14 cellular contexts compared by ENCODE assay signal in the genomic region with DNA sequence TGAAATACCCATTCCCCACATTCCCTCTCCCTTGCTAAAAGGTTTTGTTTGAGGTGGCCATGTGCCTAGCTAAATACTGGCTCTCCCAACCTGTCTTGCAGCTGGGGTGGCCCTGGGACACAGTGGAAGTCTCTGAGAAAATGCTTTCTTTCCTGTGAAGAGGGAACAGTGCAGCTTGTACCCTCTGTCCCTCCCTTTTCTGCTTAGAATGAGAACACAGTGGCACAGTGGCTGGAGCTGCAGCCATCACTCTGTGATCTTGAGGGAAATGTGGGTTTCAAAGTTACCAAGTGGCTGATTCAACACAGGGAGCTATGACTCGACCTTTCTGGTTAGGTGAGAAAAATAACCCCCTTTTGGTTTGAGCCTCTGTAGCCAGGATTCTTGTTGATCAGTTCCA.
A peak's percentile ranks its signal among the peaks of the same experiment; 100 is the strongest.
DNase-seq lines count a peak whose midpoint lies in the region; ATAC-seq and TF ChIP-seq lines count a peak whose summit lies in the region.
"Had no signal": no experiment of that assay in that cellular context is flagged by ENCODE, and none has a peak within 500 bp of the region (broad histone marks: within the 10 kb centered on the region; RNA-seq: fewer than 3 reads in every experiment).

No MANE protein-coding gene starts in this region.

- no peaks in the 10 kb centered on the region for H3K9me3 ChIP-seq in colonic mucosa

- no peak overlapping the region for H3K4me3 ChIP-seq in colonic mucosa
- H3K4me3 ChIP-seq: skin epidermis had no signal

- peak overlapping the region; percentile 99 for H3K27ac Mint-ChIP-seq in activated CD4-positive, alpha-beta memory T cell treated with anti-CD3 and anti-CD28 coated beads, Interleukin-2, amount 10 ng/mL, durations not matched to agents 7 days and 5 days
- peak overlapping the region; percentile 94 to 95 for H3K27ac Mint-ChIP-seq in natural killer cell
- peak overlapping the region in 5 of 10 donors; percentile 32 to 82 (median 39) for H3K27ac Mint-ChIP-seq in naive thymus-derived CD8-positive, alpha-beta T cell
- H3K27ac Mint-ChIP-seq: B cell had no signal

- H3K36me3 ChIP-seq in colonic mucosa, result no peaks in the 10 kb centered on the region

- peak overlapping the region; percentile 22 for H3K4me3 Mint-ChIP-seq in activated CD4-positive, alpha-beta memory T cell treated with anti-CD3 and anti-CD28 coated beads, Interleukin-2, amount 10 ng/mL, durations not matched to agents 7 days and 5 days
- H3K4me3 Mint-ChIP-seq in natural killer cell, result peak overlapping the region; percentile 77
- H3K4me3 Mint-ChIP-seq in naive thymus-derived CD8-positive, alpha-beta T cell, result peak overlapping the region in 4 of 10 donors; percentile 15 to 49 (median 22)
- H3K4me3 Mint-ChIP-seq: B cell, type B pancreatic cell had no signal

- no peak for TF ChIP-seq CTCF in natural killer cell (IDR thresholded peaks at IDR 0.05)
- no peak for TF ChIP-seq CTCF in colonic mucosa (IDR thresholded peaks at IDR 0.05)

- peak; percentile 39 to 59 (median 57) for ATAC-seq in natural killer cell
- ATAC-seq in naive thymus-derived CD8-positive, alpha-beta T cell, result no peak

- DNase-seq in stimulated activated CD4-positive, alpha-beta T cell treated with anti-CD3 and anti-CD28 coated beads, Interleukin-15, amount 100 ng/mL, for 24 hours, result peak; percentile 59
- DNase-seq in stimulated activated CD4-positive, alpha-beta T cell treated with anti-CD3 and anti-CD28 coated beads, Interleukin-12 subunit alpha, Interleukin-12 subunit beta, amount 100 ng/mL, for 4 hours, result no peak
- peak; percentile 71 for DNase-seq in activated CD4-positive, alpha-beta memory T cell treated with anti-CD3 and anti-CD28 coated beads, Interleukin-2, amount 10 ng/mL, durations not matched to agents 7 days and 5 days
- no peak for DNase-seq in natural killer cell
- DNase-seq in naive thymus-derived CD8-positive, alpha-beta T cell, result no peak
- no peak for DNase-seq in colonic mucosa
- DNase-seq in NCI-H1105 treated with DMSO at 0.1 percent for 48 hours (lab: John Stamatoyannopoulos, UW), result no peak
- DNase-seq in cerebellum (ENCODE audit: low spot score), result no peak
- DNase-seq: activated effector memory CD4-positive, alpha-beta T cell treated with Interleukin-2 at 50 U/mL for 16 hours; DMS79 treated with DMSO at 0.1 percent for 48 hours; NCI-H1092 had no signal

- peaks cover 93% of the 10 kb centered on the region for H3K4me1 Mint-ChIP-seq in activated CD4-positive, alpha-beta memory T cell treated with anti-CD3 and anti-CD28 coated beads, Interleukin-2, amount 10 ng/mL, durations not matched to agents 7 days and 5 days
- peaks cover 78 to 92% of the 10 kb centered on the region in 2 donors for H3K4me1 Mint-ChIP-seq in natural killer cell
- H3K4me1 Mint-ChIP-seq in naive thymus-derived CD8-positive, alpha-beta T cell, result peaks cover 16 to 81% (median 64%) of the 10 kb centered on the region in 4 donors
- H3K4me1 Mint-ChIP-seq: B cell had no signal

- no peaks in the 10 kb centered on the region for H3K27me3 ChIP-seq in colonic mucosa

- peaks cover 20% of the 10 kb centered on the region for H3K9me3 Mint-ChIP-seq in activated CD4-positive, alpha-beta memory T cell treated with anti-CD3 and anti-CD28 coated beads, Interleukin-2, amount 10 ng/mL, durations not matched to agents 7 days and 5 days
- no peaks in the 10 kb centered on the region for H3K9me3 Mint-ChIP-seq in natural killer cell
- H3K9me3 Mint-ChIP-seq in naive thymus-derived CD8-positive, alpha-beta T cell, result no peaks in the 10 kb centered on the region

- CTCF ChIA-PET in activated CD4-positive, alpha-beta memory T cell treated with anti-CD3 and anti-CD28 coated beads, Interleukin-2, amount 10 ng/mL, durations not matched to agents 7 days and 5 days (lab: Charles Lee), result interaction anchor here (0.8 to 4.5 kb wide), 8 partner anchors 9 to 242 kb away, joined by 3 to 36 read pairs (median 4); no protein-coding TSS in a partner anchor

- no peak overlapping the region for H3K27ac ChIP-seq in colonic mucosa

- H3K36me3 Mint-ChIP-seq in activated CD4-positive, alpha-beta memory T cell treated with anti-CD3 and anti-CD28 coated beads, Interleukin-2, amount 10 ng/mL, durations not matched to agents 7 days and 5 days (ENCODE audit: low read depth), result peaks cover 66% of the 10 kb centered on the region
- peaks cover 6% of the 10 kb centered on the region for H3K36me3 Mint-ChIP-seq in natural killer cell
- peaks cover 0 to 4% (median 0%) of the 10 kb centered on the region in 3 donors for H3K36me3 Mint-ChIP-seq in naive thymus-derived CD8-positive, alpha-beta T cell
- H3K36me3 Mint-ChIP-seq: type B pancreatic cell had no signal

- no peaks in the 10 kb centered on the region for H3K4me1 ChIP-seq in colonic mucosa

- POLR2A ChIA-PET in activated CD4-positive, alpha-beta memory T cell treated with anti-CD3 and anti-CD28 coated beads, Interleukin-2, amount 10 ng/mL, durations not matched to agents 7 days and 5 days (lab: Charles Lee), result interaction anchor here (1.0 to 4.9 kb wide), 9 partner anchors 10 to 63 kb away, joined by 3 to 69 read pairs (median 11); partner anchors contain the start of gene CARD11
- POLR2A ChIA-PET in naive thymus-derived CD8-positive, alpha-beta T cell (lab: Charles Lee), result interaction anchor here (1.1 kb wide), 1 partner anchor 16 kb away, joined by 5 read pairs; no protein-coding TSS in a partner anchor

- no peak overlapping the region for H3K9ac ChIP-seq in colonic mucosa (ENCODE audit: low read depth in 2 of 2, low read length in 2 of 2)

- H3K27me3 Mint-ChIP-seq in activated CD4-positive, alpha-beta memory T cell treated with anti-CD3 and anti-CD28 coated beads, Interleukin-2, amount 10 ng/mL, durations not matched to agents 7 days and 5 days, result no peaks in the 10 kb centered on the region
- H3K27me3 Mint-ChIP-seq in natural killer cell (ENCODE audit: low read depth in 2 of 2), result no peaks in the 10 kb centered on the region
- no peaks in the 10 kb centered on the region for H3K27me3 Mint-ChIP-seq in naive thymus-derived CD8-positive, alpha-beta T cell

- intact Hi-C loops in natural killer cell (cut with micrococcal nuclease), result loop anchor here (1.0 to 5.0 kb wide), 3 partner anchors 38 to 124 kb away; no protein-coding TSS in a partner anchor
- intact Hi-C loops in colonic mucosa (cut with DNase I), result no loop called here

Comparison
In these comparisons a context has a peak if more than half of its experiments do, and no peak if none do; other contexts are left out.
1. DNase-seq: peak in stimulated activated CD4-positive, alpha-beta T cell treated with anti-CD3 and anti-CD28 coated beads, Interleukin-15, amount 100 ng/mL, for 24 hours (single experiment) and activated CD4-positive, alpha-beta memory T cell treated with anti-CD3 and anti-CD28 coated beads, Interleukin-2, amount 10 ng/mL, durations not matched to agents 7 days and 5 days (single experiment); none in stimulated activated CD4-positive, alpha-beta T cell treated with anti-CD3 and anti-CD28 coated beads, Interleukin-12 subunit alpha, Interleukin-12 subunit beta, amount 100 ng/mL, for 4 hours (single experiment), natural killer cell (single experiment), naive thymus-derived CD8-positive, alpha-beta T cell (0 of 10), colonic mucosa (single experiment), NCI-H1105 treated with DMSO at 0.1 percent for 48 hours (single experiment) and cerebellum (single experiment).
2. ATAC-seq: peak in natural killer cell (3 of 3); none in naive thymus-derived CD8-positive, alpha-beta T cell (0 of 2).